In the genomic region with DNA sequence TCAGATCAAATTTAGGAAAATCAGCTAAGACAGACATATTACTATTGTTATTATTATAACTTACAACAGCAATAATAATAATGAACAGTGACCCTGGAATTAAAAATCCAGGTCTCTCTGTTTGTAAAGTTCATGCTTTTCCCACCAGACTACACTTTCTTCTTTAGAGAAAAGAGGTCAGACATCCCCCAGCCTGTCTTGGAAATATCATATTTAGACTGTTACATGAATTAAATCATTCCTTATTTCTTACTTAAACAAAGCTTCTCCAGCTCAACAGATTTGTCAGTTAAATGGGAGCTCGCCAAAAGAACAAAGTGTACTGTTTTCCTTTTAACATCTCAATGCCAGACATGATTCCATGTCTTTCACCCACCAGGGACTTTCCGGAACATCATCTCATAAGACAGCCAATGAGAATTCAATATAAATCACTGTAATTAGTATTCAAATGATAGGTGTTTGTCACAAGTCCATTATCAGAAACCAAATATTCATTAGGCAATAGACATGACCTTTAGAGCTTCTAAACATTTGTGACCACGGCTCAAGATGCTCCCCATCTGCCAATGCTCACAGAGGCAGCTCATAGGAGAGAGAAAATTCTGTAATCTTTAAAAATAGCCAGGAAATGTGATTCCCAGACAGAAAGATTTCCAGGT, we compare ENCODE assay signal across 19 cellular contexts.
DNase-seq lines count a peak whose midpoint lies in the region; ATAC-seq, FAIRE-seq and TF ChIP-seq lines count a peak whose summit lies in the region.
"Had no signal": no experiment of that assay in that cellular context is flagged by ENCODE, and none has a peak within 500 bp of the region (broad histone marks: within the 10 kb centered on the region; RNA-seq: fewer than 3 reads in every experiment).

No MANE protein-coding gene starts in this region.

- H3K27ac ChIP-seq in liver (ENCODE audit: low read depth in 1 of 2, low read length in 2 of 2), result no peak overlapping the region
- H3K27ac ChIP-seq in HepG2 (ENCODE audit: extremely low read length, insufficient read depth, low read length), result no peak overlapping the region
- no peak overlapping the region for H3K27ac ChIP-seq in CD8-positive, alpha-beta memory T cell (ENCODE audit: low read depth, low read length)
- H3K27ac ChIP-seq: A549 had no signal

- intact Hi-C loops in HepG2 (cut with micrococcal nuclease; ENCODE audit: unreplicated experiment) (no loop called here), left ventricle myocardium superior (cut with micrococcal nuclease) (no loop called here), sciatic nerve (cut with DNase I) (no loop called here)

- H3K27me3 Mint-ChIP-seq in CD8-positive, alpha-beta memory T cell, result peaks cover 0 to 15% of the 10 kb centered on the region in 2 donors

- H3K27me3 ChIP-seq in liver (ENCODE audit: control insufficient read depth in 4 of 4, insufficient read depth in 4 of 4, low read length in 3 of 4) (no peaks in the 10 kb centered on the region), HepG2 (ENCODE audit: control insufficient read depth in 1 of 2, insufficient read depth in 2 of 2, low read length in 2 of 2) (no peaks in the 10 kb centered on the region; a peak in 2 of 5 replicates)
- H3K27me3 ChIP-seq in CD8-positive, alpha-beta memory T cell (ENCODE audit: insufficient read depth, low read length, poor library complexity, severe bottlenecking), result no peaks in the 10 kb centered on the region

- peak; percentile 5 to 14 for TF ChIP-seq RAD21 in liver (IDR thresholded peaks at IDR 0.05)
- TF ChIP-seq RAD21 in HepG2 (CRISPR knock-in tag; IDR thresholded peaks at IDR 0.05), result no peak

- FAIRE-seq in HepG2 (lab: Jason Lieb, UNC), result no peak
- FAIRE-seq in frontal cortex (lab: Jason Lieb, UNC), result no peak
- FAIRE-seq: A549, endothelial cell of umbilical vein had no signal

- no peak for TF ChIP-seq POLR2A in HepG2 (IDR thresholded peaks at IDR 0.05; ENCODE audit: insufficient read depth in 1 of 2, low read depth in 2 of 2, low read length in 2 of 2)

- no peak for TF ChIP-seq CTCF in liver (IDR thresholded peaks at IDR 0.05; ENCODE audit: low read depth, low read length, missing input control)
- no peak for TF ChIP-seq CTCF in HepG2 (CRISPR knock-in tag; IDR thresholded peaks at IDR 0.05)

- DNase-seq in HepG2 (ENCODE audit: low spot score) (no peak), left ventricle myocardium superior (peak; percentile 30), sciatic nerve (ENCODE audit: low spot score) (no peak), frontal cortex (ENCODE audit: low spot score in 2 of 2) (no peak), NCI-H345 (lab: John Stamatoyannopoulos, UW) (no peak), NCI-H524 treated with DMSO at 0.1 percent for 48 hours (lab: John Stamatoyannopoulos, UW) (no peak)
- no peak for DNase-seq in CD8-positive, alpha-beta memory T cell
- DNase-seq: activated CD4-positive, alpha-beta T cell treated with anti-CD3 and anti-CD28 coated beads, Interleukin-2, amount 50 U/mL, for 4 hours; GDM1; KBM-7; NCI-H1436; NCI-H510A treated with DMSO at 0.1 percent for 48 hours; retina; RPMI8226 had no signal

- in situ Hi-C loops in HepG2 (cut with HindIII; ENCODE audit: extremely low pct_ligation_motif_present, low pct_unique_long_range_greater_than_20kb), result no loop called here

- H3K4me1 ChIP-seq in liver (ENCODE audit: control insufficient read depth in 4 of 4, insufficient read depth in 4 of 4, low read length in 3 of 4) (no peaks in the 10 kb centered on the region), HepG2 (ENCODE audit: insufficient read depth, low read length) (no peaks in the 10 kb centered on the region)
- no peaks in the 10 kb centered on the region for H3K4me1 ChIP-seq in CD8-positive, alpha-beta memory T cell (ENCODE audit: insufficient read depth, low read length)
- H3K4me1 ChIP-seq: A549 had no signal

- H3K4me2 ChIP-seq in HepG2 (ENCODE audit: low read depth, low read length), result no peak overlapping the region
- H3K4me2 ChIP-seq: A549, GM23338 had no signal

- POLR2A ChIA-PET in HepG2 (lab: Yijun Ruan, JAX), result no interaction called here
- POLR2A ChIA-PET in CD8-positive, alpha-beta memory T cell (lab: Charles Lee), result no interaction called here

- H3K9ac ChIP-seq in liver (ENCODE audit: low read depth in 1 of 2, low read length in 2 of 2), result no peak overlapping the region
- H3K9ac ChIP-seq in HepG2 (ENCODE audit: insufficient read depth, low read depth, low read length), result no peak overlapping the region

- TF ChIP-seq EP300 in HepG2 (IDR thresholded peaks at IDR 0.05; ENCODE audit: low read depth in 2 of 2, low read length in 2 of 2) (no peak), HepG2 (CRISPR knock-in tag; IDR thresholded peaks at IDR 0.05; ENCODE audit: borderline replicate concordance) (no peak)

- H3K27ac Mint-ChIP-seq in CD8-positive, alpha-beta memory T cell, result no peak overlapping the region
- H3K27ac Mint-ChIP-seq: GM23338; stimulated activated naive CD8-positive, alpha-beta T cell treated with anti-CD3 and anti-CD28 coated beads, Interleukin-15, Interleukin-2, amounts not matched to agents 100 ng/mL and 50 ng/mL, for 24 hours had no signal

- H3K9me3 ChIP-seq in liver (ENCODE audit: control insufficient read depth in 4 of 4, low read length in 3 of 4), result no peaks in the 10 kb centered on the region
- no peaks in the 10 kb centered on the region for H3K9me3 ChIP-seq in HepG2 (ENCODE audit: low read length)
- no peaks in the 10 kb centered on the region for H3K9me3 ChIP-seq in CD8-positive, alpha-beta memory T cell (ENCODE audit: low read length)
- H3K9me3 ChIP-seq: A549 had no signal

- 58% methylated on average over 3 of the region's 3 CpGs for WGBS in liver
- 33% methylated on average over 3 of the region's 3 CpGs for WGBS in HepG2 (ENCODE audit: low lambda C conversion rate)

- H3K4me1 Mint-ChIP-seq in CD8-positive, alpha-beta memory T cell, result no peaks in the 10 kb centered on the region
- H3K4me1 Mint-ChIP-seq: GM23338 had no signal

- ATAC-seq in HepG2 (no peak), left ventricle myocardium superior (peak; percentile 80), sciatic nerve (peak; percentile 89)
- ATAC-seq: A549, GM23338 had no signal

- no peaks in the 10 kb centered on the region for H4K20me1 ChIP-seq in HepG2 (ENCODE audit: insufficient read depth, low read length)

- no peaks in the 10 kb centered on the region for H3K79me2 ChIP-seq in HepG2 (ENCODE audit: insufficient read depth, low read length)

- CTCF ChIA-PET in HepG2 (lab: Yijun Ruan, JAX; ENCODE audit: low intra/inter-chr PET ratio, low total read pairs), result no interaction called here
- CTCF ChIA-PET in CD8-positive, alpha-beta memory T cell (lab: Charles Lee), result no interaction called here

- peaks cover 0 to 2% (median 0%) of the 10 kb centered on the region in 5 donors for H3K9me3 Mint-ChIP-seq in CD8-positive, alpha-beta memory T cell
- H3K9me3 Mint-ChIP-seq: GM23338; stimulated activated naive CD8-positive, alpha-beta T cell treated with anti-CD3 and anti-CD28 coated beads, Interleukin-15, Interleukin-2, amounts not matched to agents 100 ng/mL and 50 ng/mL, for 24 hours had no signal

- no peaks in the 10 kb centered on the region for H3K36me3 ChIP-seq in liver (ENCODE audit: control insufficient read depth in 4 of 4, insufficient read depth in 3 of 4, low read depth in 1 of 4, low read length in 3 of 4)
- no peaks in the 10 kb centered on the region for H3K36me3 ChIP-seq in HepG2 (replicated peaks in 1 of 2; ENCODE audit: control insufficient read depth in 1 of 2, insufficient read depth in 2 of 2, low read length in 2 of 2)
- no peaks in the 10 kb centered on the region for H3K36me3 ChIP-seq in CD8-positive, alpha-beta memory T cell (ENCODE audit: insufficient read depth, low read length)

- H3K4me3 ChIP-seq in liver (ENCODE audit: low read depth in 1 of 3, low read length in 3 of 3) (no peak overlapping the region), HepG2 (replicated peaks in 1 of 3; ENCODE audit: insufficient read depth in 1 of 3, low read depth in 2 of 3, low read length in 3 of 3) (no peak overlapping the region)
- no peak overlapping the region for H3K4me3 ChIP-seq in CD8-positive, alpha-beta memory T cell (ENCODE audit: low read length)
- H3K4me3 ChIP-seq: A549, GM23338 had no signal

- no TSS peak for BruUV-seq in HepG2 (replicated peaks; lab: Mats Ljungman, UMichigan)

- H2AFZ ChIP-seq in HepG2 (ENCODE audit: low read length), result no peak overlapping the region

- no peak overlapping the region for H3K4me3 Mint-ChIP-seq in CD8-positive, alpha-beta memory T cell
- H3K4me3 Mint-ChIP-seq: GM23338; stimulated activated naive CD8-positive, alpha-beta T cell treated with anti-CD3 and anti-CD28 coated beads, Interleukin-15, Interleukin-2, amounts not matched to agents 100 ng/mL and 50 ng/mL, for 24 hours had no signal

- no peaks in the 10 kb centered on the region for H3K36me3 Mint-ChIP-seq in CD8-positive, alpha-beta memory T cell

TF ChIP-seq in liver, 16 proteins besides CTCF, POLR2A, EP300 and RAD21 (continues in another document):
- TF ChIP-seq SP1 (IDR thresholded peaks at IDR 0.05), result peak; percentile 56
- TF ChIP-seq GABPA (IDR thresholded peaks at IDR 0.05 in 1 of 2, conservative IDR thresholded peaks at IDR 0.05 in 1 of 2), result no peak

TF ChIP-seq in HepG2, 621 proteins besides CTCF, POLR2A, EP300 and RAD21:
- TF ChIP-seq, protein P1, sequence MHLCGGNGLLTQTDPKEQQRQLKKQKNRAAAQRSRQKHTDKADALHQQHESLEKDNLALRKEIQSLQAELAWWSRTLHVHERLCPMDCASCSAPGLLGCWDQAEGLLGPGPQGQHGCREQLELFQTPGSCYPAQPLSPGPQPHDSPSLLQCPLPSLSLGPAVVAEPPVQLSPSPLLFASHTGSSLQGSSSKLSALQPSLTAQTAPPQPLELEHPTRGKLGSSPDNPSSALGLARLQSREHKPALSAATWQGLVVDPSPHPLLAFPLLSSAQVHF (CRISPR knock-in tag; IDR thresholded peaks at IDR 0.05), result no peak
- TF ChIP-seq ZFAT (CRISPR knock-in tag; conservative IDR thresholded peaks at IDR 0.05) (no peak), HNRNPH1 (optimal IDR thresholded peaks at IDR 0.05; ENCODE audit: low read depth, low read length) (no peak), NKX3-1 (CRISPR knock-in tag; IDR thresholded peaks at IDR 0.05) (no peak)
